1 cellular context compared by ENCODE assay signal in genomic region chr9:129667378-129667777, GRCh38.
TF ChIP-seq lines count a peak whose summit lies in the region.

No MANE protein-coding gene starts in this region.

TF ChIP-seq in IMR-90, 13 proteins besides CTCF, POLR2A, EP300 and RAD21:
- TF ChIP-seq MAZ (IDR thresholded peaks at IDR 0.05; ENCODE audit: borderline replicate concordance, low read depth, low read length) = no peak
